Comparison of ENCODE assay signal across 8 cellular contexts in genomic region chr12:21940972-21941521, GRCh38. TPM values are rescaled to one million over a fixed set of nuclear protein-coding genes. Genes with fewer than 3 reads are reported as not detected.
DNase-seq lines count a peak whose midpoint lies in the region; ATAC-seq, FAIRE-seq and TF ChIP-seq lines count a peak whose summit lies in the region.

TSS of gene ABCC9 (minus strand) at chr12:21941426. CDS start at chr12:21936674, 4,752 bp downstream.

- POLR2A ChIA-PET in PC-9 (lab: Charles Lee; ENCODE audit: unreplicated experiment), result no interaction called here

- no peaks in the 10 kb centered on the region for H3K9me3 Mint-ChIP-seq in stimulated activated effector memory CD8-positive, alpha-beta T cell treated with anti-CD3 and anti-CD28 coated beads, Interleukin-12 subunit alpha, Interleukin-12 subunit beta, amount 100 ng/mL, for 72 hours

- H3K79me2 ChIP-seq in PC-9 (ENCODE audit: low read depth), result no peaks in the 10 kb centered on the region

- H3K27me3 ChIP-seq in bronchial epithelial cell (ENCODE audit: control insufficient read depth, insufficient read depth, low read length), result no peaks in the 10 kb centered on the region
- H3K27me3 ChIP-seq in PC-9 (ENCODE audit: insufficient read depth, low read depth), result no peaks in the 10 kb centered on the region

- no peak within 1 kb of the TSS for H2AFZ ChIP-seq in PC-9

- peak within 1 kb of the TSS; percentile 50 for H3K4me3 ChIP-seq in bronchial epithelial cell (ENCODE audit: low read depth, low read length)
- no peak within 1 kb of the TSS for H3K4me3 ChIP-seq in PC-9

- H3K27ac ChIP-seq in PC-9, result no peak within 1 kb of the TSS

- no peaks in the 10 kb centered on the region for H3K9me3 ChIP-seq in PC-9 (ENCODE audit: insufficient read depth, low read depth)

- no peaks in the 10 kb centered on the region for H3K9me2 ChIP-seq in PC-9 (ENCODE audit: insufficient read depth)

- no peak within 1 kb of the TSS for H3K4me2 ChIP-seq in PC-9

- TF ChIP-seq CTCF in bronchial epithelial cell (IDR thresholded peaks at IDR 0.05; ENCODE audit: insufficient read depth, low read length, severe bottlenecking) (no peak), PC-9 (conservative IDR thresholded peaks at IDR 0.05) (no peak)

- CTCF ChIA-PET in PC-9 (lab: Charles Lee), result no interaction called here

- no TSS peak for BruUV-seq in PC-9 (replicated peaks; lab: Mats Ljungman, UMichigan)

- H3K27ac Mint-ChIP-seq in stimulated activated effector memory CD8-positive, alpha-beta T cell treated with anti-CD3 and anti-CD28 coated beads, Interleukin-12 subunit alpha, Interleukin-12 subunit beta, amount 100 ng/mL, for 72 hours, result no peak within 1 kb of the TSS

- peak within 1 kb of the TSS; percentile 49 for H3K4me3 Mint-ChIP-seq in stimulated activated effector memory CD8-positive, alpha-beta T cell treated with anti-CD3 and anti-CD28 coated beads, Interleukin-12 subunit alpha, Interleukin-12 subunit beta, amount 100 ng/mL, for 72 hours

- no peak for FAIRE-seq in bronchial epithelial cell (lab: Jason Lieb, UNC)

- intact Hi-C loops in PC-9 (cut with micrococcal nuclease; ENCODE audit: unreplicated experiment), result no loop called here

- no peaks in the 10 kb centered on the region for H4K20me1 ChIP-seq in PC-9 (ENCODE audit: insufficient read depth)

- ATAC-seq in HG02678 (IDR thresholded peaks at IDR 0.05; ENCODE audit: unreplicated experiment), result peak; percentile 46
- peak; percentile 60 for ATAC-seq in stimulated activated effector memory CD8-positive, alpha-beta T cell treated with anti-CD3 and anti-CD28 coated beads, Interleukin-12 subunit alpha, Interleukin-12 subunit beta, amount 100 ng/mL, for 72 hours

- no peaks in the 10 kb centered on the region for H3F3A ChIP-seq in PC-9 (ENCODE audit: insufficient read depth, low read depth)

- H3K36me3 Mint-ChIP-seq in stimulated activated effector memory CD8-positive, alpha-beta T cell treated with anti-CD3 and anti-CD28 coated beads, Interleukin-12 subunit alpha, Interleukin-12 subunit beta, amount 100 ng/mL, for 72 hours, result no peaks in the 10 kb centered on the region

- DNase-seq in AG08395 (ENCODE audit: low spot score) (peak; percentile 2), bronchial epithelial cell (ENCODE audit: low read depth) (peak; percentile 22), islet precursor cell (peak; percentile 89), HUDEP-2 (lab: John Stamatoyannopoulos, UW; ENCODE audit: unreplicated experiment in 76 of 76) (no peak), PC-9 (no peak), SIG-M5 treated with dmso at 0.1 percent for 504 hours (lab: John Stamatoyannopoulos, UW; ENCODE audit: unreplicated experiment) (no peak)
- DNase-seq in stimulated activated effector memory CD8-positive, alpha-beta T cell treated with anti-CD3 and anti-CD28 coated beads, Interleukin-12 subunit alpha, Interleukin-12 subunit beta, amount 100 ng/mL, for 72 hours (ENCODE audit: low spot score in 2 of 2), result no peak

- H3K36me3 ChIP-seq in bronchial epithelial cell (ENCODE audit: control insufficient read depth, insufficient read depth, low read length) (no peaks in the 10 kb centered on the region), PC-9 (ENCODE audit: low read depth) (no peaks in the 10 kb centered on the region)

- no peaks in the 10 kb centered on the region for H3K4me1 ChIP-seq in PC-9 (replicated peaks; ENCODE audit: insufficient read depth)

- H3K4me1 Mint-ChIP-seq in stimulated activated effector memory CD8-positive, alpha-beta T cell treated with anti-CD3 and anti-CD28 coated beads, Interleukin-12 subunit alpha, Interleukin-12 subunit beta, amount 100 ng/mL, for 72 hours, result peaks cover 7% of the 10 kb centered on the region

RNA-seq across cellular contexts. Expression of gene ABCC9, which starts in this region (rescaled TPM):
- total RNA-seq in bronchial epithelial cell, result 0.79 and 2.4 TPM in 2 replicates
- 0.07 and 0.08 TPM in 2 replicates for total RNA-seq in PC-9 (2021)

Comparison
In these comparisons a context has a peak if more than half of its experiments do, and no peak if none do; other contexts are left out.
1. DNase-seq: peak in AG08395 (single experiment), bronchial epithelial cell (single experiment) and islet precursor cell (single experiment); none in stimulated activated effector memory CD8-positive, alpha-beta T cell treated with anti-CD3 and anti-CD28 coated beads, Interleukin-12 subunit alpha, Interleukin-12 subunit beta, amount 100 ng/mL, for 72 hours (0 of 2), HUDEP-2 (0 of 76), PC-9 (0 of 2) and SIG-M5 treated with dmso at 0.1 percent for 504 hours (single experiment).